9 cellular contexts compared by ENCODE assay signal in genomic region chr11:19474954-19475811, GRCh38.
DNase-seq lines count a peak whose midpoint lies in the region; ATAC-seq and TF ChIP-seq lines count a peak whose summit lies in the region.
"Had no signal": no experiment of that assay in that cellular context is flagged by ENCODE, and none has a peak within 500 bp of the region (broad histone marks: within the 10 kb centered on the region; RNA-seq: fewer than 3 reads in every experiment).

No MANE protein-coding gene starts in this region.

- no peaks in the 10 kb centered on the region for H3K9me3 Mint-ChIP-seq in progenitor cell of endocrine pancreas (ENCODE audit: low read depth)
- no peaks in the 10 kb centered on the region for H3K9me3 Mint-ChIP-seq in effector memory CD8-positive, alpha-beta T cell

- H3K4me1 Mint-ChIP-seq in progenitor cell of endocrine pancreas (ENCODE audit: low read depth), result peaks cover 2% of the 10 kb centered on the region
- H3K4me1 Mint-ChIP-seq in effector memory CD8-positive, alpha-beta T cell (ENCODE audit: low read depth in 2 of 2), result no peaks in the 10 kb centered on the region

- H3K27me3 Mint-ChIP-seq in progenitor cell of endocrine pancreas, result peaks cover 6% of the 10 kb centered on the region
- peaks cover 20 to 56% of the 10 kb centered on the region in 2 donors for H3K27me3 Mint-ChIP-seq in effector memory CD8-positive, alpha-beta T cell

- H3K27ac Mint-ChIP-seq in progenitor cell of endocrine pancreas, result no peak overlapping the region
- H3K27ac Mint-ChIP-seq in effector memory CD8-positive, alpha-beta T cell, result no peak overlapping the region

- H3K4me3 ChIP-seq in coronary artery, result no peak overlapping the region

- H3K27ac ChIP-seq in coronary artery, result no peak overlapping the region

- peak; percentile 62 for DNase-seq in GM13977 (ENCODE audit: low spot score)
- peak; percentile 51 for DNase-seq in NAMALWA (ENCODE audit: low spot score)
- peak; percentile 70 for DNase-seq in inferior parietal cortex (ENCODE audit: extremely low spot score)
- DNase-seq in progenitor cell of endocrine pancreas (ENCODE audit: low spot score, unreplicated experiment), result no peak
- no peak for DNase-seq in coronary artery (ENCODE audit: low spot score)
- DNase-seq in iPS-NIHi11 (ENCODE audit: low spot score), result no peak
- DNase-seq in effector memory CD8-positive, alpha-beta T cell, result no peak
- DNase-seq: activated CD4-positive, CD25-positive, alpha-beta regulatory T cell treated with anti-CD3 and anti-CD28 coated beads, Interleukin-2, amount 50 U/mL, for 72 hours had no signal

- TF ChIP-seq CTCF in GM13977 (IDR thresholded peaks at IDR 0.05; ENCODE audit: extremely low read depth, insufficient read depth, missing control alignments), result no peak
- no peak for TF ChIP-seq CTCF in progenitor cell of endocrine pancreas (IDR thresholded peaks at IDR 0.05; ENCODE audit: unreplicated experiment)
- no peak for TF ChIP-seq CTCF in coronary artery (IDR thresholded peaks at IDR 0.05)

- no peaks in the 10 kb centered on the region for H3K36me3 Mint-ChIP-seq in progenitor cell of endocrine pancreas (ENCODE audit: insufficient read depth)
- H3K36me3 Mint-ChIP-seq in effector memory CD8-positive, alpha-beta T cell (ENCODE audit: insufficient read depth), result peaks cover 2% of the 10 kb centered on the region

- H3K4me3 Mint-ChIP-seq in progenitor cell of endocrine pancreas (ENCODE audit: low read depth), result no peak overlapping the region
- no peak overlapping the region for H3K4me3 Mint-ChIP-seq in effector memory CD8-positive, alpha-beta T cell

- ATAC-seq in GM21619 (IDR thresholded peaks at IDR 0.05; ENCODE audit: unreplicated experiment), result peak; percentile 84
- no peak for ATAC-seq in effector memory CD8-positive, alpha-beta T cell (replicated peaks)

- in situ Hi-C loops in GM13977 (cut with MboI; ENCODE audit: low pct_unique_long_range_greater_than_20kb, low sequenced_read_pairs, unreplicated experiment), result no loop called here

Comparison
In these comparisons a context has a peak if more than half of its experiments do, and no peak if none do; other contexts are left out.
1. DNase-seq: peak in GM13977 (single experiment), NAMALWA (single experiment) and inferior parietal cortex (single experiment); none in progenitor cell of endocrine pancreas (single experiment), coronary artery (single experiment), iPS-NIHi11 (single experiment) and effector memory CD8-positive, alpha-beta T cell (0 of 3).